8 cellular contexts compared by ENCODE assay signal in genomic region chrX:55717521-55718497, GRCh38. TPM values are rescaled to one million over a fixed set of nuclear protein-coding genes. Genes with fewer than 3 reads are reported as not detected.
A peak's percentile ranks its signal among the peaks of the same experiment; 100 is the strongest.
DNase-seq lines count a peak whose midpoint lies in the region; ATAC-seq, FAIRE-seq and TF ChIP-seq lines count a peak whose summit lies in the region.

Gene RRAGB (plus strand): TSS chrX:55717749. CDS start chrX:55718328, 579 bp downstream.

- in situ Hi-C loops in Caki2 (cut with HindIII; ENCODE audit: low pct_unique_long_range_greater_than_20kb, low sequenced_read_pairs): no loop called here

- H3K27ac ChIP-seq in endodermal cell (ENCODE audit: low read depth, low read length): peak within 1 kb of the TSS; percentile 73

- peaks cover 10% of the 10 kb centered on the region for H3K4me1 Mint-ChIP-seq in endodermal cell

- peak within 1 kb of the TSS; percentile 92 for H3K27ac Mint-ChIP-seq in endodermal cell

- peak; percentile 92 for DNase-seq in Caki2 (ENCODE audit: low read depth)
- peak; percentile 83 for DNase-seq in HTR-8/SVneo (ENCODE audit: insufficient read length, low spot score)
- DNase-seq in NOMO-1 treated with dmso at 0.1 percent for 144 hours (lab: John Stamatoyannopoulos, UW; ENCODE audit: unreplicated experiment): peak; percentile 90
- peak; percentile 79 for DNase-seq in activated CD8-positive, alpha-beta memory T cell treated with anti-CD3 and anti-CD28 coated beads, Interleukin-2, amount 50 U/mL, for 24 hours (ENCODE audit: extremely low read depth)
- peak; percentile 96 for DNase-seq in endodermal cell
- peak; percentile 94 for DNase-seq in mesenteric fat pad (ENCODE audit: low spot score)
- DNase-seq in stimulated activated CD8-positive, alpha-beta memory T cell treated with anti-CD3 and anti-CD28 coated beads, Interleukin-15, amount 100 ng/mL, for 24 hours (ENCODE audit: low read depth): peak; percentile 48

- H3K9ac ChIP-seq in endodermal cell (ENCODE audit: extremely low read depth, low read length, poor library complexity, severe bottlenecking): peak within 1 kb of the TSS; percentile 68

- H3K27me3 Mint-ChIP-seq in endodermal cell (ENCODE audit: insufficient read depth): no peaks in the 10 kb centered on the region

- WGBS in endodermal cell (ENCODE audit: insufficient coverage in 1 of 2, insufficient read length in 1 of 2), 2 experiments: 0 to 2% methylated on average over 2 to 44 of the region's 46 CpGs

- peak; percentile 58 for FAIRE-seq in HTR-8/SVneo (lab: Jason Lieb, UNC)

- no peaks in the 10 kb centered on the region for H3K27me3 ChIP-seq in endodermal cell (ENCODE audit: control insufficient read depth, insufficient read depth, low read length, poor library complexity, severe bottlenecking)

- H3K9me3 ChIP-seq in endodermal cell (ENCODE audit: control insufficient read depth, low read length): peaks cover 1% of the 10 kb centered on the region

- H3K36me3 Mint-ChIP-seq in endodermal cell (ENCODE audit: low read depth): peaks cover 17% of the 10 kb centered on the region

- peak within 1 kb of the TSS; percentile 94 for H3K4me3 ChIP-seq in endodermal cell (ENCODE audit: low read length)

- no peaks in the 10 kb centered on the region for H3K4me1 ChIP-seq in endodermal cell (ENCODE audit: control insufficient read depth, insufficient read depth, low read length)

- H3K9me3 Mint-ChIP-seq in endodermal cell: peaks cover 73% of the 10 kb centered on the region

- H3K4me3 Mint-ChIP-seq in endodermal cell: peak within 1 kb of the TSS; percentile 79

- peak; percentile 75 for TF ChIP-seq CTCF in endodermal cell (conservative IDR thresholded peaks at IDR 0.05)

- ATAC-seq in GM21367 (IDR thresholded peaks at IDR 0.05; ENCODE audit: unreplicated experiment): peak; percentile 96

- peaks cover 27% of the 10 kb centered on the region for H3K36me3 ChIP-seq in endodermal cell (ENCODE audit: control insufficient read depth, insufficient read depth, low read length)

RNA-seq across cellular contexts. Expression of gene RRAGB, which starts in this region (rescaled TPM):
- 6.0 and 20.2 TPM in 2 replicates for total RNA-seq in Caki2 (2014; rRNA removed; shearing (Covaris generic); ENCODE audit: low replicate concordance)
- total RNA-seq in endodermal cell (10 to 100 TPM; 15.5 to 23.0 TPM), mesenteric fat pad (10.2 TPM)
- polyA plus RNA-seq in endodermal cell (2013, experiment 1 of 2): 22.3 TPM
- polyA plus RNA-seq in endodermal cell (2013, experiment 2 of 2): 16.7 TPM

Comparison
In these comparisons a context has a peak if more than half of its experiments do, and no peak if none do; other contexts are left out.
1. Peak in every context shown above with its lines: DNase-seq, ATAC-seq, H3K4me3 ChIP-seq and H3K27ac ChIP-seq.